1 cellular context compared by ENCODE assay signal in the genomic region with DNA sequence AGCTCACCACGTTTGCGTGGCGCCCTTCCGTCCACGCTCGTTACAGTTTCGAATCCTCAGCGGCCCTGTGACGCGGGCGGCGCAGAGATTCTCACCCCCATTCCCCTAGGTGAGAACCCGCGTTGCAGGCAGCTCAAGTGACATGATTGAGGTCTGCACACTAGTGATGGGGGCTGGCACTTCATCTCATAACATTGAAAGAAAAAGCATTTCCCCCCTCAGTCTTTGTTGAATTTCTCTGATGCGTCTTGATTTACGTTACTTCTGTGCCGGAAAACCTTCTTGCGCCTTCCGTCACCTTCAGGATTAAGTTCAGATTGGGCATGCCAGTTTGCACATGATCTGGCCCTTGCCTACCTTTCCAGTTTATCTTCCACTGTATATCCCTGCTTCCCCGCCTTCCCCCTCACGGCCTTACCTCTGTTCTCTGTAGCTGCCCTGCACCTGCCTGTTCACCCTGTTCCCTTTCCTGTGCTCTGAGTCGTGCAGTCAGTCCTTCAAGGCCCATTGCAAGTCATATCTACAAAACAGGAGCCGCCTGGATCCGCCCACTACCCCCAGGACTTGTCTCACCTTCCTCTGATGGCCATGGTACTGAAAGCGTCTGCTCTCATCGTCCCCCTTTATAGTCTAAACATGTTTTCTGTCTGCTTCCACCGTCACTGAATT.
A peak's percentile ranks its signal among the peaks of the same experiment; 100 is the strongest.
TF ChIP-seq lines count a peak whose summit lies in the region.

No MANE protein-coding gene starts in this region.

TF ChIP-seq in K562, 482 proteins besides CTCF, POLR2A, EP300 and RAD21 (continued from another document and continues in another):
- no peak for TF ChIP-seq ZNF253 (CRISPR knock-in tag; conservative IDR thresholded peaks at IDR 0.05)
- peak; percentile 64; the same call in 1 of the 2 replicates for TF ChIP-seq FOXK1 (CRISPR knock-in tag; IDR thresholded peaks at IDR 0.05; ENCODE audit: borderline replicate concordance)
- TF ChIP-seq, protein P1, sequence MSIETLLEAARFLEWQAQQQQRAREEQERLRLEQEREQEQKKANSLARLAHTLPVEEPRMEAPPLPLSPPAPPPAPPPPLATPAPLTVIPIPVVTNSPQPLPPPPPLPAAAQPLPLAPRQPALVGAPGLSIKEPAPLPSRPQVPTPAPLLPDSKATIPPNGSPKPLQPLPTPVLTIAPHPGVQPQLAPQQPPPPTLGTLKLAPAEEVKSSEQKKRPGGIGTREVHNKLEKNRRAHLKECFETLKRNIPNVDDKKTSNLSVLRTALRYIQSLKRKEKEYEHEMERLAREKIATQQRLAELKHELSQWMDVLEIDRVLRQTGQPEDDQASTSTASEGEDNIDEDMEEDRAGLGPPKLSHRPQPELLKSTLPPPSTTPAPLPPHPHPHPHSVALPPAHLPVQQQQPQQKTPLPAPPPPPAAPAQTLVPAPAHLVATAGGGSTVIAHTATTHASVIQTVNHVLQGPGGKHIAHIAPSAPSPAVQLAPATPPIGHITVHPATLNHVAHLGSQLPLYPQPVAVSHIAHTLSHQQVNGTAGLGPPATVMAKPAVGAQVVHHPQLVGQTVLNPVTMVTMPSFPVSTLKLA (conservative IDR thresholded peaks at IDR 0.05), result 0 out of 4 replicates have a peak, but pooled peaks of 1 of the 2 experiments have one; percentile 10
- TF ChIP-seq U2AF2 (optimal IDR thresholded peaks at IDR 0.05; ENCODE audit: low read depth, low read length), result no peak
- TF ChIP-seq CREBBP (IDR thresholded peaks at IDR 0.05; ENCODE audit: low read depth, low read length), result no peak
- no peak for TF ChIP-seq SRF (CRISPR knock-in tag; IDR thresholded peaks at IDR 0.05)
- TF ChIP-seq ZSCAN32 (CRISPR knock-in tag; IDR thresholded peaks at IDR 0.05), result no peak
- TF ChIP-seq CCNT2 (IDR thresholded peaks at IDR 0.05; ENCODE audit: borderline replicate concordance, extremely low read depth, insufficient read length, low read depth, low read length), result no peak
- TF ChIP-seq MCM2 (IDR thresholded peaks at IDR 0.05; ENCODE audit: low read depth), result no peak
- TF ChIP-seq EWSR1 (IDR thresholded peaks at IDR 0.05; ENCODE audit: borderline replicate concordance, low read depth, partially characterized antibody), result no peak
- no peak for TF ChIP-seq MTA3 (IDR thresholded peaks at IDR 0.05; ENCODE audit: borderline replicate concordance)
- no peak for TF ChIP-seq SRSF7 (optimal IDR thresholded peaks at IDR 0.05; ENCODE audit: low read depth, low read length)
- TF ChIP-seq DNMT1 (IDR thresholded peaks at IDR 0.05), result no peak
- 0 out of 4 replicates have a peak, but pooled peaks of 1 of the 2 experiments have one; percentile 26 for TF ChIP-seq TRIM24 (IDR thresholded peaks at IDR 0.05)
- TF ChIP-seq KDM2B (CRISPR knock-in tag; IDR thresholded peaks at IDR 0.05), result no peak
- no peak for TF ChIP-seq ZFP1 (CRISPR knock-in tag; IDR thresholded peaks at IDR 0.05)
- TF ChIP-seq HDGF (IDR thresholded peaks at IDR 0.05), result peak; percentile 93
- TF ChIP-seq FOXJ2 (tag; IDR thresholded peaks at IDR 0.05), result no peak
- no peak for TF ChIP-seq PHTF2 (CRISPR knock-in tag; IDR thresholded peaks at IDR 0.05)
- TF ChIP-seq ZNF239 (CRISPR knock-in tag; IDR thresholded peaks at IDR 0.05), result no peak
- TF ChIP-seq, protein P2, sequence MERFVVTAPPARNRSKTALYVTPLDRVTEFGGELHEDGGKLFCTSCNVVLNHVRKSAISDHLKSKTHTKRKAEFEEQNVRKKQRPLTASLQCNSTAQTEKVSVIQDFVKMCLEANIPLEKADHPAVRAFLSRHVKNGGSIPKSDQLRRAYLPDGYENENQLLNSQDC (CRISPR knock-in tag; IDR thresholded peaks at IDR 0.05), result no peak
- TF ChIP-seq, protein P3, sequence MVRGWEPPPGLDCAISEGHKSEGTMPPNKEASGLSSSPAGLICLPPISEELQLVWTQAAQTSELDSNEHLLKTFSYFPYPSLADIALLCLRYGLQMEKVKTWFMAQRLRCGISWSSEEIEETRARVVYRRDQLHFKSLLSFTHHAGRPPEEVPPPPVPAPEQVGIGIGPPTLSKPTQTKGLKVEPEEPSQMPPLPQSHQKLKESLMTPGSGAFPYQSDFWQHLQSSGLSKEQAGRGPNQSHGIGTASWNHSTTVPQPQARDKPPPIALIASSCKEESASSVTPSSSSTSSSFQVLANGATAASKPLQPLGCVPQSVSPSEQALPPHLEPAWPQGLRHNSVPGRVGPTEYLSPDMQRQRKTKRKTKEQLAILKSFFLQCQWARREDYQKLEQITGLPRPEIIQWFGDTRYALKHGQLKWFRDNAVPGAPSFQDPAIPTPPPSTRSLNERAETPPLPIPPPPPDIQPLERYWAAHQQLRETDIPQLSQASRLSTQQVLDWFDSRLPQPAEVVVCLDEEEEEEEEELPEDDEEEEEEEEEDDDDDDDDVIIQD (CRISPR knock-in tag; IDR thresholded peaks at IDR 0.05), result no peak
- TF ChIP-seq POU5F1 (IDR thresholded peaks at IDR 0.05; ENCODE audit: borderline replicate concordance, low read depth, low read length, partially characterized antibody), result no peak
- TF ChIP-seq, protein P4, sequence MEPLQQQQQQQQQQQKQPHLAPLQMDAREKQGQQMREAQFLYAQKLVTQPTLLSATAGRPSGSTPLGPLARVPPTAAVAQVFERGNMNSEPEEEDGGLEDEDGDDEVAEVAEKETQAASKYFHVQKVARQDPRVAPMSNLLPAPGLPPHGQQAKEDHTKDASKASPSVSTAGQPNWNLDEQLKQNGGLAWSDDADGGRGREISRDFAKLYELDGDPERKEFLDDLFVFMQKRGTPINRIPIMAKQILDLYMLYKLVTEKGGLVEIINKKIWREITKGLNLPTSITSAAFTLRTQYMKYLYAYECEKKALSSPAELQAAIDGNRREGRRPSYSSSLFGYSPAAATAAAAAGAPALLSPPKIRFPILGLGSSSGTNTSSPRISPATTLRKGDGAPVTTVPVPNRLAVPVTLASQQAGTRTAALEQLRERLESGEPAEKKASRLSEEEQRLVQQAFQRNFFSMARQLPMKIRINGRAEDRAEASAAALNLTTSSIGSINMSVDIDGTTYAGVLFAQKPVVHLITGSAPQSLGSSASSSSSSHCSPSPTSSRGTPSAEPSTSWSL (CRISPR knock-in tag; IDR thresholded peaks at IDR 0.05; ENCODE audit: borderline replicate concordance), result no peak
- TF ChIP-seq CBFA2T3 (IDR thresholded peaks at IDR 0.05), result 0 out of 2 replicates have a peak, but pooled peaks have one; percentile 2
- TF ChIP-seq ZNF263 (CRISPR knock-in tag; IDR thresholded peaks at IDR 0.05; ENCODE audit: borderline replicate concordance), result no peak
- TF ChIP-seq, protein P5, sequence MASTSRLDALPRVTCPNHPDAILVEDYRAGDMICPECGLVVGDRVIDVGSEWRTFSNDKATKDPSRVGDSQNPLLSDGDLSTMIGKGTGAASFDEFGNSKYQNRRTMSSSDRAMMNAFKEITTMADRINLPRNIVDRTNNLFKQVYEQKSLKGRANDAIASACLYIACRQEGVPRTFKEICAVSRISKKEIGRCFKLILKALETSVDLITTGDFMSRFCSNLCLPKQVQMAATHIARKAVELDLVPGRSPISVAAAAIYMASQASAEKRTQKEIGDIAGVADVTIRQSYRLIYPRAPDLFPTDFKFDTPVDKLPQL (IDR thresholded peaks at IDR 0.05; ENCODE audit: extremely low read depth, insufficient read length), result no peak
- TF ChIP-seq, protein P6, sequence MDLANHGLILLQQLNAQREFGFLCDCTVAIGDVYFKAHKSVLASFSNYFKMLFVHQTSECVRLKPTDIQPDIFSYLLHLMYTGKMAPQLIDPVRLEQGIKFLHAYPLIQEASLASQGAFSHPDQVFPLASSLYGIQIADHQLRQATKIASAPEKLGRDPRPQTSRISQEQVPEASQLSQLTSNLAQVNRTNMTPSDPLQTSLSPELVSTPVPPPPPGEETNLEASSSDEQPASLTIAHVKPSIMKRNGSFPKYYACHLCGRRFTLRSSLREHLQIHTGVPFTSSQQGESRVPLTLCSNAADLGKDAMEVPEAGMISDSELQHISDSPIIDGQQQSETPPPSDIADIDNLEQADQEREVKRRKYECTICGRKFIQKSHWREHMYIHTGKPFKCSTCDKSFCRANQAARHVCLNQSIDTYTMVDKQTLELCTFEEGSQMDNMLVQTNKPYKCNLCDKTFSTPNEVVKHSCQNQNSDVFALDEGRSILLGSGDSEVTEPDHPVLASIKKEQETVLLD (IDR thresholded peaks at IDR 0.05), result no peak
- no peak; the same call in none of the 2 replicates for TF ChIP-seq TOE1 (IDR thresholded peaks at IDR 0.05; ENCODE audit: borderline replicate concordance)
- no peak for TF ChIP-seq TOE1 (CRISPR knock-in tag; IDR thresholded peaks at IDR 0.05; ENCODE audit: borderline replicate concordance, low read depth)
- TF ChIP-seq ZNF444 (CRISPR knock-in tag; IDR thresholded peaks at IDR 0.05), result no peak
- TF ChIP-seq, protein P7, sequence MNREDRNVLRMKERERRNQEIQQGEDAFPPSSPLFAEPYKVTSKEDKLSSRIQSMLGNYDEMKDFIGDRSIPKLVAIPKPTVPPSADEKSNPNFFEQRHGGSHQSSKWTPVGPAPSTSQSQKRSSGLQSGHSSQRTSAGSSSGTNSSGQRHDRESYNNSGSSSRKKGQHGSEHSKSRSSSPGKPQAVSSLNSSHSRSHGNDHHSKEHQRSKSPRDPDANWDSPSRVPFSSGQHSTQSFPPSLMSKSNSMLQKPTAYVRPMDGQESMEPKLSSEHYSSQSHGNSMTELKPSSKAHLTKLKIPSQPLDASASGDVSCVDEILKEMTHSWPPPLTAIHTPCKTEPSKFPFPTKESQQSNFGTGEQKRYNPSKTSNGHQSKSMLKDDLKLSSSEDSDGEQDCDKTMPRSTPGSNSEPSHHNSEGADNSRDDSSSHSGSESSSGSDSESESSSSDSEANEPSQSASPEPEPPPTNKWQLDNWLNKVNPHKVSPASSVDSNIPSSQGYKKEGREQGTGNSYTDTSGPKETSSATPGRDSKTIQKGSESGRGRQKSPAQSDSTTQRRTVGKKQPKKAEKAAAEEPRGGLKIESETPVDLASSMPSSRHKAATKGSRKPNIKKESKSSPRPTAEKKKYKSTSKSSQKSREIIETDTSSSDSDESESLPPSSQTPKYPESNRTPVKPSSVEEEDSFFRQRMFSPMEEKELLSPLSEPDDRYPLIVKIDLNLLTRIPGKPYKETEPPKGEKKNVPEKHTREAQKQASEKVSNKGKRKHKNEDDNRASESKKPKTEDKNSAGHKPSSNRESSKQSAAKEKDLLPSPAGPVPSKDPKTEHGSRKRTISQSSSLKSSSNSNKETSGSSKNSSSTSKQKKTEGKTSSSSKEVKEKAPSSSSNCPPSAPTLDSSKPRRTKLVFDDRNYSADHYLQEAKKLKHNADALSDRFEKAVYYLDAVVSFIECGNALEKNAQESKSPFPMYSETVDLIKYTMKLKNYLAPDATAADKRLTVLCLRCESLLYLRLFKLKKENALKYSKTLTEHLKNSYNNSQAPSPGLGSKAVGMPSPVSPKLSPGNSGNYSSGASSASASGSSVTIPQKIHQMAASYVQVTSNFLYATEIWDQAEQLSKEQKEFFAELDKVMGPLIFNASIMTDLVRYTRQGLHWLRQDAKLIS (CRISPR knock-in tag; IDR thresholded peaks at IDR 0.05), result no peak
- no peak for TF ChIP-seq COPS2 (conservative IDR thresholded peaks at IDR 0.05)
- no peak for TF ChIP-seq RFX1 (IDR thresholded peaks at IDR 0.05)
- TF ChIP-seq CREM (IDR thresholded peaks at IDR 0.05; ENCODE audit: low read depth), result no peak
- no peak for TF ChIP-seq ZNF165 (CRISPR knock-in tag; IDR thresholded peaks at IDR 0.05; ENCODE audit: borderline replicate concordance)
- TF ChIP-seq, protein P8, sequence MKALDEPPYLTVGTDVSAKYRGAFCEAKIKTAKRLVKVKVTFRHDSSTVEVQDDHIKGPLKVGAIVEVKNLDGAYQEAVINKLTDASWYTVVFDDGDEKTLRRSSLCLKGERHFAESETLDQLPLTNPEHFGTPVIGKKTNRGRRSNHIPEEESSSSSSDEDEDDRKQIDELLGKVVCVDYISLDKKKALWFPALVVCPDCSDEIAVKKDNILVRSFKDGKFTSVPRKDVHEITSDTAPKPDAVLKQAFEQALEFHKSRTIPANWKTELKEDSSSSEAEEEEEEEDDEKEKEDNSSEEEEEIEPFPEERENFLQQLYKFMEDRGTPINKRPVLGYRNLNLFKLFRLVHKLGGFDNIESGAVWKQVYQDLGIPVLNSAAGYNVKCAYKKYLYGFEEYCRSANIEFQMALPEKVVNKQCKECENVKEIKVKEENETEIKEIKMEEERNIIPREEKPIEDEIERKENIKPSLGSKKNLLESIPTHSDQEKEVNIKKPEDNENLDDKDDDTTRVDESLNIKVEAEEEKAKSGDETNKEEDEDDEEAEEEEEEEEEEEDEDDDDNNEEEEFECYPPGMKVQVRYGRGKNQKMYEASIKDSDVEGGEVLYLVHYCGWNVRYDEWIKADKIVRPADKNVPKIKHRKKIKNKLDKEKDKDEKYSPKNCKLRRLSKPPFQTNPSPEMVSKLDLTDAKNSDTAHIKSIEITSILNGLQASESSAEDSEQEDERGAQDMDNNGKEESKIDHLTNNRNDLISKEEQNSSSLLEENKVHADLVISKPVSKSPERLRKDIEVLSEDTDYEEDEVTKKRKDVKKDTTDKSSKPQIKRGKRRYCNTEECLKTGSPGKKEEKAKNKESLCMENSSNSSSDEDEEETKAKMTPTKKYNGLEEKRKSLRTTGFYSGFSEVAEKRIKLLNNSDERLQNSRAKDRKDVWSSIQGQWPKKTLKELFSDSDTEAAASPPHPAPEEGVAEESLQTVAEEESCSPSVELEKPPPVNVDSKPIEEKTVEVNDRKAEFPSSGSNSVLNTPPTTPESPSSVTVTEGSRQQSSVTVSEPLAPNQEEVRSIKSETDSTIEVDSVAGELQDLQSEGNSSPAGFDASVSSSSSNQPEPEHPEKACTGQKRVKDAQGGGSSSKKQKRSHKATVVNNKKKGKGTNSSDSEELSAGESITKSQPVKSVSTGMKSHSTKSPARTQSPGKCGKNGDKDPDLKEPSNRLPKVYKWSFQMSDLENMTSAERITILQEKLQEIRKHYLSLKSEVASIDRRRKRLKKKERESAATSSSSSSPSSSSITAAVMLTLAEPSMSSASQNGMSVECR (CRISPR knock-in tag; IDR thresholded peaks at IDR 0.05), result peak; percentile 50; the same call in 1 of the 2 replicates
- no peak for TF ChIP-seq TCF7L2 (IDR thresholded peaks at IDR 0.05; ENCODE audit: low read depth, low read length)
- no peak for TF ChIP-seq MAFG (tag; conservative IDR thresholded peaks at IDR 0.05)
- no peak for TF ChIP-seq TAF15 (IDR thresholded peaks at IDR 0.05; ENCODE audit: low read depth, low read length)
- no peak for TF ChIP-seq PHF8 (IDR thresholded peaks at IDR 0.05; ENCODE audit: borderline replicate concordance, low read length)
- no peak; the same call in 1 of the 2 replicates for TF ChIP-seq ZEB2 (IDR thresholded peaks at IDR 0.05)
- no peak for TF ChIP-seq ZNF41 (CRISPR knock-in tag; conservative IDR thresholded peaks at IDR 0.05)
- 0 out of 2 replicates have a peak, but pooled peaks have one; percentile 33 for TF ChIP-seq LEF1 (IDR thresholded peaks at IDR 0.05)
- TF ChIP-seq, protein P9, sequence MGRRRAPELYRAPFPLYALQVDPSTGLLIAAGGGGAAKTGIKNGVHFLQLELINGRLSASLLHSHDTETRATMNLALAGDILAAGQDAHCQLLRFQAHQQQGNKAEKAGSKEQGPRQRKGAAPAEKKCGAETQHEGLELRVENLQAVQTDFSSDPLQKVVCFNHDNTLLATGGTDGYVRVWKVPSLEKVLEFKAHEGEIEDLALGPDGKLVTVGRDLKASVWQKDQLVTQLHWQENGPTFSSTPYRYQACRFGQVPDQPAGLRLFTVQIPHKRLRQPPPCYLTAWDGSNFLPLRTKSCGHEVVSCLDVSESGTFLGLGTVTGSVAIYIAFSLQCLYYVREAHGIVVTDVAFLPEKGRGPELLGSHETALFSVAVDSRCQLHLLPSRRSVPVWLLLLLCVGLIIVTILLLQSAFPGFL (CRISPR knock-in tag; IDR thresholded peaks at IDR 0.05), result no peak
- TF ChIP-seq SNRNP70 (optimal IDR thresholded peaks at IDR 0.05; ENCODE audit: low read depth, low read length), result no peak
- no peak for TF ChIP-seq NR2C1 (IDR thresholded peaks at IDR 0.05)
- no peak for TF ChIP-seq NR2C1 (tag; IDR thresholded peaks at IDR 0.05)
- no peak for TF ChIP-seq GATA2 (CRISPR knock-in tag; IDR thresholded peaks at IDR 0.05)
